Comparison of ENCODE assay signal across 17 cellular contexts in the genomic region with DNA sequence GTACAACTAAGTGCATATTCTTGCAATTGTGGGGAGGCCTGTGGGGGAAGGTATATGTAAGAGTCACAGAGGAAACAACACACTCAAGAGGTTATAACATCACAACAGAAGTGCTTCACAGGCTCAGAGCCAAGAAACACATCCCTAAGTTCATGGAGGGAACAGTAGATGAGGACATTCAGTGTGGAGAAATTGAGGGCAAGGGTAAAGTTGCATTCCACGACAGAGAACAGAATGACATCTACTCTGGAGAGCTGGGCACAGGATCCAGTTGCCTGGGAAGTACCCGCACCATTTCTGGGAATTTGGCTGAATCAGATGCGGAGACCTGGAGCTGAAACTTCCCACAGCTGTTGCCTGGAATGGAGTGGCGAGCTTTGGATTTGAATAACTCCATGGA.
DNase-seq lines count a peak whose midpoint lies in the region; ATAC-seq, FAIRE-seq and TF ChIP-seq lines count a peak whose summit lies in the region.
"Had no signal": no experiment of that assay in that cellular context is flagged by ENCODE, and none has a peak within 500 bp of the region (broad histone marks: within the 10 kb centered on the region; RNA-seq: fewer than 3 reads in every experiment).

No MANE protein-coding gene starts in this region.

- H3K9me3 ChIP-seq in endothelial cell of umbilical vein (replicated peaks; ENCODE audit: control insufficient read depth, insufficient read depth, low read length) (no peaks in the 10 kb centered on the region), small intestine (ENCODE audit: control insufficient read depth, low read depth) (no peaks in the 10 kb centered on the region)

- no peaks in the 10 kb centered on the region for H3K79me2 ChIP-seq in endothelial cell of umbilical vein (ENCODE audit: control insufficient read depth, insufficient read depth, low read length)

- H3K36me3 Mint-ChIP-seq in activated naive CD4-positive, alpha-beta T cell treated with anti-CD3 and anti-CD28 coated beads, Interleukin-2, amount 50 U/mL, for 72 hours = no peaks in the 10 kb centered on the region
- H3K36me3 Mint-ChIP-seq: activated naive CD8-positive, alpha-beta T cell treated with anti-CD3 and anti-CD28 coated beads for 36 hours; IgD-negative memory B cell had no signal

- intact Hi-C loops in endothelial cell of umbilical vein (cut with micrococcal nuclease) = loop anchor here (1.0 to 10.0 kb wide), 3 partner anchors 46 to 423 kb away; no protein-coding TSS in a partner anchor

- H3K27ac Mint-ChIP-seq in activated naive CD4-positive, alpha-beta T cell treated with anti-CD3 and anti-CD28 coated beads, Interleukin-2, amount 50 U/mL, for 72 hours = no peak overlapping the region
- H3K27ac Mint-ChIP-seq: activated naive CD8-positive, alpha-beta T cell treated with anti-CD3 and anti-CD28 coated beads for 36 hours had no signal

- CTCF ChIA-PET in endothelial cell of umbilical vein (lab: Charles Lee) = interaction anchor here (1.0 to 1.4 kb wide), 5 partner anchors 22 to 269 kb away, joined by 3 to 5 read pairs (median 3); no protein-coding TSS in a partner anchor

- TF ChIP-seq CTCF in endothelial cell of umbilical vein (IDR thresholded peaks at IDR 0.05; ENCODE audit: extremely low read depth in 1 of 2, insufficient read depth in 1 of 2, low read depth in 1 of 2, low read length in 2 of 2) = no peak

- H3K9me1 ChIP-seq in endothelial cell of umbilical vein (replicated peaks; ENCODE audit: control insufficient read depth, extremely low read depth, insufficient read depth, low read length) = no peaks in the 10 kb centered on the region

- H3K27ac ChIP-seq in endothelial cell of umbilical vein (ENCODE audit: insufficient read depth, low read depth, low read length) (peak overlapping the region; percentile 56), small intestine (ENCODE audit: low read depth in 1 of 2, low read length in 1 of 2) (no peak overlapping the region)
- H3K27ac ChIP-seq: BLaER1 had no signal

- DNase-seq in LHCN-M2 (ENCODE audit: low read depth) = peak; percentile 76
- DNase-seq in endothelial cell of umbilical vein (ENCODE audit: low read depth, low spot score) = peak; percentile 91
- DNase-seq in hepatic stellate cell (ENCODE audit: low spot score) = peak; percentile 24
- peak; percentile 71 for DNase-seq in stromal cell of bone marrow (ENCODE audit: low read depth)
- DNase-seq in activated naive CD4-positive, alpha-beta T cell treated with anti-CD3 and anti-CD28 coated beads, Interleukin-2, amount 50 U/mL, for 72 hours (ENCODE audit: low spot score in 2 of 2) = no peak
- DNase-seq in small intestine = no peak
- DNase-seq in inferior parietal cortex (ENCODE audit: extremely low spot score) = no peak
- DNase-seq in GM19238 (ENCODE audit: insufficient read length, low spot score) = no peak
- DNase-seq: activated naive CD8-positive, alpha-beta T cell treated with anti-CD3 and anti-CD28 coated beads for 36 hours; effector CD4-positive, alpha-beta T cell; NCI-H187; NCI-H82; stimulated activated CD4-positive, alpha-beta T cell treated with anti-CD3 and anti-CD28 coated beads, Interleukin-1b, Interleukin-23, amount 100 ng/mL, for 48 hours had no signal

- BruUV-seq in endothelial cell of umbilical vein (replicated peaks; lab: Mats Ljungman, UMichigan) = no TSS peak

- WGBS in small intestine, 3 donors = 69 to 75% (median 72%) methylated on average over 4 of the region's 4 CpGs

- dilution Hi-C loops in endothelial cell of umbilical vein (cut with MboI; ENCODE audit: extremely low pct_ligation_motif_present, low sequenced_read_pairs) = no loop called here

- TF ChIP-seq POLR2A in endothelial cell of umbilical vein (IDR thresholded peaks at IDR 0.05; ENCODE audit: low read depth, low read length) = no peak

- no peak overlapping the region for H2AFZ ChIP-seq in endothelial cell of umbilical vein (ENCODE audit: low read depth, low read length)

- peaks cover 8 to 10% of the 10 kb centered on the region in 2 donors for H3K9me3 Mint-ChIP-seq in activated naive CD4-positive, alpha-beta T cell treated with anti-CD3 and anti-CD28 coated beads, Interleukin-2, amount 50 U/mL, for 72 hours
- H3K9me3 Mint-ChIP-seq: activated naive CD8-positive, alpha-beta T cell treated with anti-CD3 and anti-CD28 coated beads for 36 hours had no signal

- H3K9ac ChIP-seq in endothelial cell of umbilical vein (replicated peaks; ENCODE audit: extremely low read depth, insufficient read depth, low read length) = no peak overlapping the region
- H3K9ac ChIP-seq: BLaER1 had no signal

- FAIRE-seq in endothelial cell of umbilical vein (lab: Jason Lieb, UNC) = peak; percentile 97
- no peak for FAIRE-seq in small intestine (lab: Jason Lieb, UNC)
- FAIRE-seq: GM12891, GM19239 had no signal

- H3K4me3 ChIP-seq in endothelial cell of umbilical vein (replicated peaks in 1 of 3; ENCODE audit: insufficient read depth in 1 of 3, low read depth in 1 of 3, low read length in 3 of 3) (no peak overlapping the region), small intestine (ENCODE audit: low read depth in 1 of 2, low read length in 2 of 2) (no peak overlapping the region)
- H3K4me3 ChIP-seq: BLaER1 had no signal

- no peak for ATAC-seq in activated naive CD4-positive, alpha-beta T cell treated with anti-CD3 and anti-CD28 coated beads, Interleukin-2, amount 50 U/mL, for 72 hours

- no peaks in the 10 kb centered on the region for H3K27me3 ChIP-seq in endothelial cell of umbilical vein (ENCODE audit: control insufficient read depth in 2 of 2, insufficient read depth in 2 of 2, low read length in 2 of 2)
- H3K27me3 ChIP-seq in small intestine (ENCODE audit: control insufficient read depth in 2 of 2, insufficient read depth in 2 of 2, low read length in 2 of 2) = no peaks in the 10 kb centered on the region
- H3K27me3 ChIP-seq: BLaER1 had no signal

- POLR2A ChIA-PET in endothelial cell of umbilical vein (lab: Charles Lee) = interaction anchor here (1.3 kb wide), 1 partner anchor 45 kb away, joined by 4 read pairs; no protein-coding TSS in a partner anchor

- H3K4me2 ChIP-seq in endothelial cell of umbilical vein (ENCODE audit: insufficient read depth, low read length) = no peak overlapping the region
- H3K4me2 ChIP-seq: BLaER1 had no signal

- no peaks in the 10 kb centered on the region for H4K20me1 ChIP-seq in endothelial cell of umbilical vein (replicated peaks; ENCODE audit: control insufficient read depth, extremely low read depth, insufficient read depth, low read length)
- H4K20me1 ChIP-seq: BLaER1 had no signal

- H3K36me3 ChIP-seq in endothelial cell of umbilical vein (ENCODE audit: control insufficient read depth in 2 of 2, extremely low read depth in 1 of 2, insufficient read depth in 2 of 2, low read length in 2 of 2) = no peaks in the 10 kb centered on the region
- H3K36me3 ChIP-seq in small intestine (ENCODE audit: control insufficient read depth in 2 of 2, insufficient read depth in 2 of 2, low read length in 2 of 2) = no peaks in the 10 kb centered on the region
- H3K36me3 ChIP-seq: BLaER1 had no signal

- peaks cover 29% of the 10 kb centered on the region for H3K4me1 ChIP-seq in endothelial cell of umbilical vein (ENCODE audit: control insufficient read depth, extremely low read depth, insufficient read depth, low read length)
- no peaks in the 10 kb centered on the region for H3K4me1 ChIP-seq in small intestine (ENCODE audit: control insufficient read depth in 2 of 2, insufficient read depth in 1 of 2, low read depth in 1 of 2, low read length in 1 of 2)

TF ChIP-seq in endothelial cell of umbilical vein, 7 proteins besides CTCF, POLR2A, EP300 and RAD21:
- TF ChIP-seq FOS (IDR thresholded peaks at IDR 0.05; ENCODE audit: borderline replicate concordance, insufficient read depth, low read length) (peak; percentile 34), POLR2AphosphoS5 (IDR thresholded peaks at IDR 0.05; ENCODE audit: insufficient read depth, low read depth, low read length) (peak; percentile 81), JUN (IDR thresholded peaks at IDR 0.05; ENCODE audit: borderline replicate concordance, insufficient read depth, insufficient read length, low read depth) (no peak), EZH2 (IDR thresholded peaks at IDR 0.05; ENCODE audit: borderline replicate concordance, low read depth, low read length, severe bottlenecking) (no peak), MYC (IDR thresholded peaks at IDR 0.05; ENCODE audit: low read depth, low read length) (no peak), GATA2 (IDR thresholded peaks at IDR 0.05; ENCODE audit: insufficient read depth, insufficient read length, low read depth, low read length) (no peak)
- TF ChIP-seq, protein P1, sequence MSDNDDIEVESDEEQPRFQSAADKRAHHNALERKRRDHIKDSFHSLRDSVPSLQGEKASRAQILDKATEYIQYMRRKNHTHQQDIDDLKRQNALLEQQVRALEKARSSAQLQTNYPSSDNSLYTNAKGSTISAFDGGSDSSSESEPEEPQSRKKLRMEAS (IDR thresholded peaks at IDR 0.05; ENCODE audit: insufficient read depth, insufficient read length) = no peak

Comparison
In these comparisons a context has a peak if more than half of its experiments do, and no peak if none do; other contexts are left out.
1. DNase-seq: peak in LHCN-M2 (single experiment), endothelial cell of umbilical vein (single experiment), hepatic stellate cell (single experiment) and stromal cell of bone marrow (single experiment); none in activated naive CD4-positive, alpha-beta T cell treated with anti-CD3 and anti-CD28 coated beads, Interleukin-2, amount 50 U/mL, for 72 hours (0 of 2), small intestine (single experiment), inferior parietal cortex (single experiment) and GM19238 (single experiment).